In the genomic region with DNA sequence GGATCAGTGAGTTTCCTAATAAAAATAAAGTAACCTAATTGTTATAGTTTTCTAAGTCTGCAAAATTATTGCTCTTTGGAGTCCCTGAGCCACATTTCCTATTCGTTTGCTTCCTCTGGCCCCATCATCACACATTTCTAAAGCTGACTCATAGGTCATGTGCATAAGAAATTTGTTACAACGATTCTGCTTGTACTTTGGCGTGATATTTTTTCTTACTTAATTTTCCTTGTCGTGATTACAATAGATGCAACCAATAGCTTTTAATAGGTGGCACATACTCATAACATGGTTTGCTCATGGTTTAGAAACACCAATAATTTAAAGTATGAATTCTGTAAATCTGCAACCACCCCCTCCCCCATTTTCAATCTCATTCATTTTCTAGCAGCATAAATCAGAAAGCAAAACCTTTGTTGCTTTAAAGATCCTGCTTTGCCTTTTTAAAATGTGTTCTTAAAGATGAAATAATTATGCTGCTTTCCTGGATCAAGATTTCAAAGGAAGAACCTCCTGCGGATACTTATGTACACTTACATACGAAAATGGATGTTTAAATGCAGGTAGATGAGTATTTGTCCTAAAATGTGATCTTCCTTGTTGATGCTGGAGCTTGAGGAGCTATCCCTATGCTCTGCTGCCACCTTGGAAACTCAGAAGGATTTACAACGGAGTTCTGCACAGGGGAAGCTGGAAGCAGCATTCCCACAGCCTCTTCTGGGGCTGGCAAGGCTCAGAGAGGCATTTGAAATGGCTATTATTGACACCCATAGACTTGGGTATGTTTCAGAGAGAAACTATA, we compare ENCODE assay signal across 9 cellular contexts. TPM values are rescaled to one million over a fixed set of nuclear protein-coding genes. Genes with fewer than 3 reads are reported as not detected.
DNase-seq lines count a peak whose midpoint lies in the region; ATAC-seq and TF ChIP-seq lines count a peak whose summit lies in the region.
"Had no signal": no experiment of that assay in that cellular context is flagged by ENCODE, and none has a peak within 500 bp of the region (broad histone marks: within the 10 kb centered on the region; RNA-seq: fewer than 3 reads in every experiment).

No MANE protein-coding gene starts in this region.

- H3K36me3 Mint-ChIP-seq in neural progenitor cell, result no peaks in the 10 kb centered on the region

- TF ChIP-seq CTCF in neural progenitor cell (IDR thresholded peaks at IDR 0.05), result peak; percentile 73

- peaks cover 8% of the 10 kb centered on the region for H3F3A ChIP-seq in neural progenitor cell (ENCODE audit: low read depth)

- DNase-seq in H7, result peak; percentile 48
- peak; percentile 81 for DNase-seq in RPMI7951 (ENCODE audit: low read depth)
- DNase-seq in fibroblast of the conjunctiva (ENCODE audit: low read depth), result peak; percentile 93
- peak; percentile 81 for DNase-seq in neural progenitor cell (ENCODE audit: low spot score)
- no peak for DNase-seq in OCI-M2 (lab: John Stamatoyannopoulos, UW; ENCODE audit: unreplicated experiment)

- peaks cover 20% of the 10 kb centered on the region for H3K4me1 ChIP-seq in neural progenitor cell

- peak overlapping the region; percentile 88 for H3K4me2 ChIP-seq in neural progenitor cell

- H3K4me3 ChIP-seq in H7 (ENCODE audit: insufficient read depth, low read depth, low read length) (no peak overlapping the region; the same call in 1 of the 2 replicates), neural progenitor cell (peak overlapping the region; percentile 74)
- H3K4me3 ChIP-seq: K562 had no signal

- peaks cover 31% of the 10 kb centered on the region for H3K27me3 Mint-ChIP-seq in neural progenitor cell (ENCODE audit: insufficient read depth, low read depth)

- no peak overlapping the region for H3K27ac ChIP-seq in neural progenitor cell

- H3K9ac ChIP-seq in neural progenitor cell, result no peak overlapping the region

- no peaks in the 10 kb centered on the region for H3K79me2 ChIP-seq in neural progenitor cell (ENCODE audit: low read depth)

- no peak overlapping the region for H3K27ac Mint-ChIP-seq in neural progenitor cell

- no peak for ATAC-seq in HG02759 (IDR thresholded peaks at IDR 0.05; ENCODE audit: unreplicated experiment)
- no peak for ATAC-seq in GM18867 (IDR thresholded peaks at IDR 0.05; ENCODE audit: unreplicated experiment)
- ATAC-seq in GM18520 (IDR thresholded peaks at IDR 0.05; ENCODE audit: unreplicated experiment), result no peak
- ATAC-seq: K562 had no signal

- peak overlapping the region; percentile 96 for H3K4me3 Mint-ChIP-seq in neural progenitor cell

- peaks cover 3% of the 10 kb centered on the region for H4K20me1 ChIP-seq in neural progenitor cell (ENCODE audit: low read depth)

- no peaks in the 10 kb centered on the region for H3K9me3 Mint-ChIP-seq in neural progenitor cell

- H2AFZ ChIP-seq in neural progenitor cell (replicated peaks), result peak overlapping the region; percentile 55

- no peaks in the 10 kb centered on the region for H3K9me3 ChIP-seq in neural progenitor cell (ENCODE audit: low read depth)

- H3K36me3 ChIP-seq in H7 (replicated peaks; ENCODE audit: control insufficient read depth, insufficient read depth, low read length), result no peaks in the 10 kb centered on the region
- H3K36me3 ChIP-seq in neural progenitor cell, result no peaks in the 10 kb centered on the region

- peaks cover 39% of the 10 kb centered on the region for H3K4me1 Mint-ChIP-seq in neural progenitor cell

- H3K27me3 ChIP-seq in H7 (ENCODE audit: control insufficient read depth, insufficient read depth, low read length) (peaks cover 47% of the 10 kb centered on the region), neural progenitor cell (peaks cover 44% of the 10 kb centered on the region)

RNA-seq across cellular contexts. Expression of a gene that starts 1.7 kb away (rescaled TPM):
- total RNA-seq in H7 (2014; rRNA removed; shearing (Covaris generic)), result 8.6 and 10.8 TPM in 2 replicates
- total RNA-seq in RPMI7951 (2014; rRNA removed; shearing (Covaris generic)), result 3.7 and 5.2 TPM in 2 replicates
- total RNA-seq in neural progenitor cell (ENCODE audit: low replicate concordance), result 8.5 and 8.7 TPM in 2 replicates
